ENCODE assay signal across 1 cellular context in genomic region chr1:166925791-166926483, GRCh38.
A peak's percentile ranks its signal among the peaks of the same experiment; 100 is the strongest.
TF ChIP-seq lines count a peak whose summit lies in the region.

No MANE protein-coding gene starts in this region.

TF ChIP-seq in H1, 55 proteins besides CTCF, POLR2A, EP300 and RAD21:
- TF ChIP-seq RFX5 (IDR thresholded peaks at IDR 0.05; ENCODE audit: borderline replicate concordance, low read depth, low read length) (no peak), SIN3A (conservative IDR thresholded peaks at IDR 0.05 in 1 of 2, IDR thresholded peaks at IDR 0.05 in 1 of 2; ENCODE audit: low read depth in 1 of 2, low read length in 2 of 2) (peak in 1 of 2 experiments; percentile 79; a peak in 2 of 4 replicates), RBBP5 (IDR thresholded peaks at IDR 0.05; ENCODE audit: borderline replicate concordance, low read depth, low read length) (no peak), TEAD4 (IDR thresholded peaks at IDR 0.05; ENCODE audit: low read depth, low read length) (peak; percentile 95)
